Comparison of ENCODE assay signal across 16 cellular contexts in genomic region chr20:41475507-41475906, GRCh38.
DNase-seq lines count a peak whose midpoint lies in the region; ATAC-seq, FAIRE-seq and TF ChIP-seq lines count a peak whose summit lies in the region.
"Had no signal": no experiment of that assay in that cellular context is flagged by ENCODE, and none has a peak within 500 bp of the region (broad histone marks: within the 10 kb centered on the region; RNA-seq: fewer than 3 reads in every experiment).

No MANE protein-coding gene starts in this region.

- 14 to 18% methylated on average over 1 of the region's 1 CpG for WGBS in body of pancreas, 2 donors
- WGBS in transverse colon (ENCODE audit: low coverage in 1 of 2), 2 donors: 29 to 38% methylated on average over 1 of the region's 1 CpG

- H3K4me3 Mint-ChIP-seq in activated T-cell treated with anti-CD3 and anti-CD28 coated beads, Interleukin-2, amount 50 U/mL, for 72 hours: no peak overlapping the region
- no peak overlapping the region for H3K4me3 Mint-ChIP-seq in activated T-cell treated with anti-CD3 and anti-CD28 coated beads, Interleukin-2, amount 50 U/mL, for 4 hours
- H3K4me3 Mint-ChIP-seq: activated T-helper 1 cell treated with anti-CD3 and anti-CD28 coated beads, Interleukin-12 subunit alpha, Interleukin-12 subunit beta, Interleukin-2, Interleukin-4 antibody, amounts not matched to agents 30 ng/mL and 10 ng/mL and 1 ng/mL, durations not matched to agents 14 hours and 24 hours and 36 hours; IgD-negative memory B cell had no signal

- no peak for TF ChIP-seq CTCF in body of pancreas (IDR thresholded peaks at IDR 0.05)
- no peak for TF ChIP-seq CTCF in transverse colon (IDR thresholded peaks at IDR 0.05)
- TF ChIP-seq CTCF in GM13977 (IDR thresholded peaks at IDR 0.05; ENCODE audit: extremely low read depth, insufficient read depth, missing control alignments): no peak
- no peak for TF ChIP-seq CTCF in kidney (IDR thresholded peaks at IDR 0.05; ENCODE audit: borderline replicate concordance, extremely low read depth, insufficient read depth)

- H3K27me3 Mint-ChIP-seq in activated T-cell treated with anti-CD3 and anti-CD28 coated beads, Interleukin-2, amount 50 U/mL, for 72 hours (ENCODE audit: low read depth): no peaks in the 10 kb centered on the region
- no peaks in the 10 kb centered on the region for H3K27me3 Mint-ChIP-seq in activated T-cell treated with anti-CD3 and anti-CD28 coated beads, Interleukin-2, amount 50 U/mL, for 4 hours (ENCODE audit: low read depth)
- H3K27me3 Mint-ChIP-seq: IgD-negative memory B cell had no signal

- TF ChIP-seq POLR2A in body of pancreas (IDR thresholded peaks at IDR 0.05) (no peak), transverse colon (IDR thresholded peaks at IDR 0.05) (no peak)

- H3K36me3 Mint-ChIP-seq in activated T-cell treated with anti-CD3 and anti-CD28 coated beads, Interleukin-2, amount 50 U/mL, for 72 hours (ENCODE audit: insufficient read depth in 2 of 2): peaks cover 2 to 14% of the 10 kb centered on the region in 2 donors
- peaks cover 43% of the 10 kb centered on the region for H3K36me3 Mint-ChIP-seq in activated T-cell treated with anti-CD3 and anti-CD28 coated beads, Interleukin-2, amount 50 U/mL, for 4 hours (ENCODE audit: insufficient read depth)

- H3K36me3 ChIP-seq in body of pancreas (replicated peaks in 1 of 2; ENCODE audit: insufficient read depth in 1 of 2, low read depth in 2 of 2) (peaks cover 0 to 1% of the 10 kb centered on the region in 2 donors), transverse colon (peaks cover 0 to 20% (median 0%) of the 10 kb centered on the region in 4 donors), kidney (ENCODE audit: control insufficient read depth in 1 of 2, insufficient read depth in 2 of 2, low read length in 2 of 2) (peaks cover 10 to 15% of the 10 kb centered on the region in 2 donors)
- H3K36me3 ChIP-seq: uterus had no signal

- no peak overlapping the region for H3K9ac ChIP-seq in kidney (ENCODE audit: low read length in 2 of 2)

- H3K4me1 Mint-ChIP-seq in activated T-cell treated with anti-CD3 and anti-CD28 coated beads, Interleukin-2, amount 50 U/mL, for 72 hours (ENCODE audit: low read depth): peaks cover 22% of the 10 kb centered on the region
- peaks cover 16% of the 10 kb centered on the region for H3K4me1 Mint-ChIP-seq in activated T-cell treated with anti-CD3 and anti-CD28 coated beads, Interleukin-2, amount 50 U/mL, for 4 hours (ENCODE audit: low read depth)

- H3K4me1 ChIP-seq in body of pancreas: peaks cover 28% of the 10 kb centered on the region
- peaks cover 0 to 31% (median 7%) of the 10 kb centered on the region in 4 donors for H3K4me1 ChIP-seq in transverse colon
- no peaks in the 10 kb centered on the region for H3K4me1 ChIP-seq in kidney (ENCODE audit: control insufficient read depth in 1 of 2, insufficient read depth in 1 of 2, low read depth in 1 of 2, low read length in 2 of 2)
- H3K4me1 ChIP-seq: uterus had no signal

- DNase-seq in activated T-cell treated with anti-CD3 and anti-CD28 coated beads, Interleukin-2, amount 50 U/mL, for 72 hours: no peak
- DNase-seq in activated T-cell treated with anti-CD3 and anti-CD28 coated beads, Interleukin-2, amount 50 U/mL, for 4 hours: no peak
- DNase-seq in body of pancreas (peak in 1 of 4 donors; percentile 35), lung microvascular endothelial cell (ENCODE audit: low read depth in 2 of 2) (peak; percentile 47 to 56), transverse colon (no peak), GM13977 (ENCODE audit: low spot score) (no peak), anterior cingulate cortex (lab: John Stamatoyannopoulos, UW) (no peak), kidney (no peak)
- DNase-seq: activated CD4-positive, alpha-beta T cell treated with anti-CD3 and anti-CD28 coated beads for 4 hours; NCI-H1930; nucleus accumbens; stimulated activated CD4-positive, alpha-beta T cell treated with anti-CD3 and anti-CD28 coated beads, Interleukin-2, amount 100 ng/mL, for 24 hours; uterus had no signal

- no peak for ATAC-seq in activated T-cell treated with anti-CD3 and anti-CD28 coated beads, Interleukin-2, amount 50 U/mL, for 72 hours (replicated peaks in 1 of 2)
- ATAC-seq in activated T-cell treated with anti-CD3 and anti-CD28 coated beads, Interleukin-2, amount 50 U/mL, for 4 hours: no peak
- peak; percentile 63 for ATAC-seq in body of pancreas

- FAIRE-seq in kidney (lab: Jason Lieb, UNC): no peak

- H3K4me3 ChIP-seq in body of pancreas: no peak overlapping the region
- no peak overlapping the region for H3K4me3 ChIP-seq in transverse colon
- H3K4me3 ChIP-seq in kidney (ENCODE audit: low read length in 2 of 2): no peak overlapping the region
- H3K4me3 ChIP-seq: lung, uterus had no signal

- no peaks in the 10 kb centered on the region for H3K9me3 ChIP-seq in body of pancreas
- no peaks in the 10 kb centered on the region for H3K9me3 ChIP-seq in transverse colon
- H3K9me3 ChIP-seq in kidney (ENCODE audit: control insufficient read depth in 1 of 2, low read length in 2 of 2): peaks cover 0 to 7% of the 10 kb centered on the region in 2 donors
- H3K9me3 ChIP-seq: uterus had no signal

- intact Hi-C loops in body of pancreas (cut with DNase I): no loop called here
- intact Hi-C loops in transverse colon (cut with DNase I; ENCODE audit: low total_unique reads): no loop called here
- intact Hi-C loops in kidney (cut with DNase I): no loop called here

- H3K27ac ChIP-seq in body of pancreas: peak overlapping the region in 3 of 4 donors; percentile 9 to 82 (median 69)
- peak overlapping the region in 3 of 4 donors; percentile 6 to 55 (median 22) for H3K27ac ChIP-seq in transverse colon
- no peak overlapping the region for H3K27ac ChIP-seq in kidney (ENCODE audit: low read depth in 2 of 2, low read length in 2 of 2)

- H3K9me3 Mint-ChIP-seq in activated T-cell treated with anti-CD3 and anti-CD28 coated beads, Interleukin-2, amount 50 U/mL, for 72 hours: no peaks in the 10 kb centered on the region
- peaks cover 3% of the 10 kb centered on the region for H3K9me3 Mint-ChIP-seq in activated T-cell treated with anti-CD3 and anti-CD28 coated beads, Interleukin-2, amount 50 U/mL, for 4 hours
- H3K9me3 Mint-ChIP-seq: activated T-helper 1 cell treated with anti-CD3 and anti-CD28 coated beads, Interleukin-12 subunit alpha, Interleukin-12 subunit beta, Interleukin-2, Interleukin-4 antibody, amounts not matched to agents 30 ng/mL and 10 ng/mL and 1 ng/mL, durations not matched to agents 14 hours and 24 hours and 36 hours; IgD-negative memory B cell had no signal

- peak overlapping the region; percentile 44 for H3K27ac Mint-ChIP-seq in activated T-cell treated with anti-CD3 and anti-CD28 coated beads, Interleukin-2, amount 50 U/mL, for 72 hours
- H3K27ac Mint-ChIP-seq: activated T-helper 1 cell treated with anti-CD3 and anti-CD28 coated beads, Interleukin-12 subunit alpha, Interleukin-12 subunit beta, Interleukin-2, Interleukin-4 antibody, amounts not matched to agents 30 ng/mL and 10 ng/mL and 1 ng/mL, durations not matched to agents 14 hours and 24 hours and 36 hours; IgD-negative memory B cell had no signal

- TF ChIP-seq EP300 in transverse colon (IDR thresholded peaks at IDR 0.05; ENCODE audit: low read depth): no peak

- H3K27me3 ChIP-seq in body of pancreas (no peaks in the 10 kb centered on the region), transverse colon (no peaks in the 10 kb centered on the region)
- H3K27me3 ChIP-seq: uterus had no signal

- in situ Hi-C loops in transverse colon (cut with MboI; ENCODE audit: low pct_ligation_motif_present in 1 of 4, low pct_unique_long_range_greater_than_20kb in 1 of 4, low sequenced_read_pairs in 3 of 4): no loop called here
- in situ Hi-C loops in GM13977 (cut with MboI; ENCODE audit: low pct_unique_long_range_greater_than_20kb, low sequenced_read_pairs, unreplicated experiment): no loop called here

Comparison
In these comparisons a context has a peak if more than half of its experiments do, and no peak if none do; other contexts are left out.
1. DNase-seq: peak in lung microvascular endothelial cell (2 of 2); none in activated T-cell treated with anti-CD3 and anti-CD28 coated beads, Interleukin-2, amount 50 U/mL, for 72 hours (0 of 2), activated T-cell treated with anti-CD3 and anti-CD28 coated beads, Interleukin-2, amount 50 U/mL, for 4 hours (single experiment), transverse colon (single experiment), GM13977 (single experiment), anterior cingulate cortex (0 of 58) and kidney (single experiment).
2. H3K27ac ChIP-seq: peak in body of pancreas (3 of 4) and transverse colon (3 of 4); none in kidney (0 of 2).